ENCODE assay signal across 8 cellular contexts in the genomic region with DNA sequence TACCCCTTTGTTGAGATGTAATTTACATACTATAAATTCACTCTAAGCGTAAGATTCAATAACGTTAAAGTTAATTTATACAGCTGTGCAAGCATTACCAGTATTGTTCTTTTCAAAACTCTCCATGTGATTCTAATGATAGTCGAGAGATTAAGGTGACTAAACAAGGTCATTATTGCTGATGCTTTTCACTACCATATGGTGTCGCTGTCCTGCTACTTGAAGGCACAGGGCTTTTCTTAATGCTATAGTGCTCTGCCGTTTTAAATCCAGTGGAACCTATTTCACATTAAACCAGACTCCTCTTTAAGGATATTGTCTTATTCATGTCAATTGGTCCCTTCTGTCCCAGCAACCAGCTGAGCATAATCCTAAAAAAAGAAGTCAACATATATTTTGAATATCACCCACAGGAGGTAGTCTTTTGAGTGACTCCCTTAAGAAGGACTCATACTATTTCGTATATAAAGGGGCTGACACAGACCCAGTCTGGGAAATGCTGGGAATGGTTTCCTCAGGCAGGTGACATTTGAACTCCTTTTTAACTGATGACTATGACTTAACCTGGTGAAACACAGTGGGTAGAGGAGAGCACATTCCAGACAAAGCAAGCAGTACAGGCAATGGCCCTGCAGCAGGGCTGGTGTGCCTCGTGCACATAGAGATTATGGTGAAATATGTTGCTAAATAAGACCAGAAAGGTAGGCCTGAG. TPM values are rescaled to one million over a fixed set of nuclear protein-coding genes. Genes with fewer than 3 reads are reported as not detected.
DNase-seq lines count a peak whose midpoint lies in the region; ATAC-seq, FAIRE-seq and TF ChIP-seq lines count a peak whose summit lies in the region.

No MANE protein-coding gene starts in this region.

- in situ Hi-C loops in astrocyte of the spinal cord (cut with HindIII; ENCODE audit: low sequenced_read_pairs) = no loop called here

- peak; percentile 58; the same call in 2 of the 3 replicates for ATAC-seq in DND-41 (ENCODE audit: insufficient read depth, low read depth)
- ATAC-seq in GM19438 (IDR thresholded peaks at IDR 0.05; ENCODE audit: low read depth, unreplicated experiment) = peak; percentile 91
- peak; percentile 92 for ATAC-seq in HG03354 (IDR thresholded peaks at IDR 0.05; ENCODE audit: poor library complexity, severe bottlenecking, unreplicated experiment)
- ATAC-seq in upper lobe of left lung (ENCODE audit: low FRiP score in 2 of 2) = peak; percentile 63 to 86

- TF ChIP-seq CTCF in DND-41 (IDR thresholded peaks at IDR 0.05; ENCODE audit: borderline replicate concordance, extremely low read depth, low read length, poor library complexity, severe bottlenecking) (peak; percentile 68), astrocyte of the spinal cord (IDR thresholded peaks at IDR 0.05; ENCODE audit: low read depth, low read length) (peak; percentile 79), kidney (IDR thresholded peaks at IDR 0.05; ENCODE audit: borderline replicate concordance, extremely low read depth, insufficient read depth) (peak; percentile 67), upper lobe of left lung (IDR thresholded peaks at IDR 0.05) (peak in 5 of 6 experiments; percentile 42 to 71 (median 62))

- no peak for TF ChIP-seq POLR2A in upper lobe of left lung (IDR thresholded peaks at IDR 0.05)

- DNase-seq in DND-41 = no peak
- peak; percentile 12 to 71 for DNase-seq in NCI-H526 (lab: John Stamatoyannopoulos, UW)
- DNase-seq in astrocyte of the spinal cord (ENCODE audit: low read depth, low spot score) = peak; percentile 48
- no peak for DNase-seq in kidney
- no peak for DNase-seq in upper lobe of left lung
- DNase-seq in activated T-cell treated with anti-CD3 and anti-CD28 coated beads, Interleukin-2, amount 50 U/mL, for 48 hours = no peak

- H3K27me3 ChIP-seq in DND-41 (ENCODE audit: insufficient read depth, low read length, poor library complexity) = no peaks in the 10 kb centered on the region
- H3K27me3 ChIP-seq in upper lobe of left lung = no peaks in the 10 kb centered on the region

- no peak for TF ChIP-seq EP300 in upper lobe of left lung (IDR thresholded peaks at IDR 0.05)

- no peaks in the 10 kb centered on the region for H3K79me2 ChIP-seq in DND-41 (ENCODE audit: insufficient read depth, low read length)

- intact Hi-C loops in kidney (cut with DNase I) = no loop called here

- H3K4me1 ChIP-seq in DND-41 (ENCODE audit: insufficient read depth, low read length) (no peaks in the 10 kb centered on the region), kidney (ENCODE audit: control insufficient read depth in 1 of 2, insufficient read depth in 1 of 2, low read depth in 1 of 2, low read length in 2 of 2) (no peaks in the 10 kb centered on the region), upper lobe of left lung (no peaks in the 10 kb centered on the region)

- FAIRE-seq in kidney (lab: Jason Lieb, UNC) = peak; percentile 81

- no peak overlapping the region for H2AFZ ChIP-seq in DND-41 (ENCODE audit: low read depth, low read length)

- 23 to 25% methylated on average over 7 of the region's 7 CpGs for WGBS in upper lobe of left lung, 2 donors

- no peaks in the 10 kb centered on the region for H3K9me3 ChIP-seq in DND-41 (ENCODE audit: insufficient read depth, low read length, severe bottlenecking)
- H3K9me3 ChIP-seq in kidney (ENCODE audit: control insufficient read depth in 1 of 2, low read length in 2 of 2) = no peaks in the 10 kb centered on the region
- H3K9me3 ChIP-seq in upper lobe of left lung = no peaks in the 10 kb centered on the region

- H3K9ac ChIP-seq in DND-41 (ENCODE audit: low read depth, low read length) (no peak overlapping the region), kidney (ENCODE audit: low read length in 2 of 2) (no peak overlapping the region)

- no peak overlapping the region for H3K27ac ChIP-seq in DND-41 (ENCODE audit: low read length)
- H3K27ac ChIP-seq in kidney (ENCODE audit: low read depth in 2 of 2, low read length in 2 of 2) = no peak overlapping the region
- no peak overlapping the region for H3K27ac ChIP-seq in upper lobe of left lung

- H3K4me3 ChIP-seq in DND-41 (ENCODE audit: low read depth in 1 of 2, low read length in 2 of 2) = no peak overlapping the region
- H3K4me3 ChIP-seq in astrocyte of the spinal cord (ENCODE audit: low read depth, low read length) = no peak overlapping the region
- H3K4me3 ChIP-seq in kidney (ENCODE audit: low read length in 2 of 2) = no peak overlapping the region
- no peak overlapping the region for H3K4me3 ChIP-seq in upper lobe of left lung

- H4K20me1 ChIP-seq in DND-41 (ENCODE audit: insufficient read depth, low read length) = no peaks in the 10 kb centered on the region

- H3K4me2 ChIP-seq in DND-41 (ENCODE audit: insufficient read depth, low read length) = no peak overlapping the region

- H3K36me3 ChIP-seq in DND-41 (ENCODE audit: insufficient read depth, low read length) (no peaks in the 10 kb centered on the region), kidney (ENCODE audit: control insufficient read depth in 1 of 2, insufficient read depth in 2 of 2, low read length in 2 of 2) (no peaks in the 10 kb centered on the region), upper lobe of left lung (no peaks in the 10 kb centered on the region)

RNA-seq across cellular contexts. Expression of a gene that starts 53.9 kb away (rescaled TPM):
- total RNA-seq in kidney = 24.0 TPM
- polyA plus RNA-seq in kidney (ENCODE audit: insufficient read depth, low read depth, low replicate concordance) = 3.5 TPM
- 10 to 100 TPM; 23.1 to 47.1 (median 28.5) TPM for total RNA-seq in upper lobe of left lung

Comparison
In these comparisons a context has a peak if more than half of its experiments do, and no peak if none do; other contexts are left out.
1. DNase-seq: peak in NCI-H526 (2 of 2) and astrocyte of the spinal cord (single experiment); none in DND-41 (single experiment), kidney (single experiment), upper lobe of left lung (0 of 2) and activated T-cell treated with anti-CD3 and anti-CD28 coated beads, Interleukin-2, amount 50 U/mL, for 48 hours (0 of 2).
2. Peak in every context shown above with its lines, with median percentiles within 50 percentile points of each other: ATAC-seq and CTCF ChIP-seq.